Comparison of ENCODE assay signal across 8 cellular contexts in genomic region chr16:30761427-30761927, GRCh38. TPM values are rescaled to one million over a fixed set of nuclear protein-coding genes. Genes with fewer than 3 reads are reported as not detected.
DNase-seq lines count a peak whose midpoint lies in the region; ATAC-seq and TF ChIP-seq lines count a peak whose summit lies in the region.

No MANE protein-coding gene starts in this region.

- H3K79me2 ChIP-seq in DND-41 (ENCODE audit: insufficient read depth, low read length) (peaks cover 34% of the 10 kb centered on the region), Karpas-422 (ENCODE audit: low read length) (peaks cover 24% of the 10 kb centered on the region)

- H3K9me2 ChIP-seq in Karpas-422 (replicated peaks; ENCODE audit: insufficient read depth, low read length), result no peaks in the 10 kb centered on the region

- H3K9ac ChIP-seq in DND-41 (ENCODE audit: low read depth, low read length) (peak overlapping the region; percentile 63), Karpas-422 (ENCODE audit: low read length) (peak overlapping the region; percentile 84)

- ATAC-seq in DND-41 (ENCODE audit: insufficient read depth, low read depth) (peak; percentile 51), GM21576 (IDR thresholded peaks at IDR 0.05; ENCODE audit: unreplicated experiment) (peak; percentile 13), left lung (peak; percentile 47)

- H3K27me3 ChIP-seq in DND-41 (ENCODE audit: insufficient read depth, low read length, poor library complexity), result no peaks in the 10 kb centered on the region
- no peaks in the 10 kb centered on the region for H3K27me3 ChIP-seq in Karpas-422 (ENCODE audit: low read length)
- no peaks in the 10 kb centered on the region for H3K27me3 ChIP-seq in left lung

- no peak for TF ChIP-seq CTCF in DND-41 (IDR thresholded peaks at IDR 0.05; ENCODE audit: borderline replicate concordance, extremely low read depth, low read length, poor library complexity, severe bottlenecking)
- TF ChIP-seq CTCF in cardiac fibroblast (IDR thresholded peaks at IDR 0.05; ENCODE audit: low read depth, low read length), result no peak
- TF ChIP-seq CTCF in left lung (IDR thresholded peaks at IDR 0.05), result no peak

- intact Hi-C loops in left lung (cut with DNase I), result no loop called here

- peak; percentile 65 for DNase-seq in DND-41
- DNase-seq in Karpas-422, result peak; percentile 87
- DNase-seq in T-helper 9 cell, result peak; percentile 17
- DNase-seq in cardiac fibroblast (ENCODE audit: low read depth in 2 of 2), result peak; percentile 24 to 32
- DNase-seq in left lung, result peak in 1 of 2 donors; percentile 84
- DNase-seq in stimulated activated naive CD4-positive, alpha-beta T cell treated with Interleukin-2 at 50 U/mL for 16 hours (lab: John Stamatoyannopoulos, UW), result peak; percentile 24
- no peak for DNase-seq in HuH-7.5 (ENCODE audit: low spot score)

- H3K27ac ChIP-seq in DND-41 (ENCODE audit: low read length), result peak overlapping the region; percentile 51; the same call in 1 of the 2 replicates
- H3K27ac ChIP-seq in Karpas-422 (ENCODE audit: low read length), result peak overlapping the region; percentile 59; the same call in 1 of the 2 replicates
- H3K27ac ChIP-seq in left lung, result peak overlapping the region in 1 of 2 donors; percentile 91

- H3K4me3 ChIP-seq in DND-41 (ENCODE audit: low read depth in 1 of 2, low read length in 2 of 2) (peak overlapping the region; percentile 35 to 91), Karpas-422 (ENCODE audit: low read length) (peak overlapping the region; percentile 93), cardiac fibroblast (replicated peaks in 1 of 2; ENCODE audit: low read depth in 2 of 2, low read length in 2 of 2) (peak overlapping the region; percentile 93 to 97), left lung (peak overlapping the region; percentile 91 to 96)

- peaks cover 39% of the 10 kb centered on the region for H3K4me1 ChIP-seq in DND-41 (ENCODE audit: insufficient read depth, low read length)
- peaks cover 34% of the 10 kb centered on the region for H3K4me1 ChIP-seq in Karpas-422 (ENCODE audit: low read length)
- peaks cover 21 to 53% of the 10 kb centered on the region in 2 donors for H3K4me1 ChIP-seq in left lung

- peak overlapping the region; percentile 96 for H3K4me2 ChIP-seq in DND-41 (ENCODE audit: insufficient read depth, low read length)
- peak overlapping the region; percentile 89 for H3K4me2 ChIP-seq in Karpas-422 (ENCODE audit: low read depth, low read length, poor library complexity, severe bottlenecking)

- H2AFZ ChIP-seq in DND-41 (ENCODE audit: low read depth, low read length), result peak overlapping the region; percentile 94
- H2AFZ ChIP-seq in Karpas-422 (ENCODE audit: low read length), result peak overlapping the region; percentile 93; the same call in 1 of the 2 replicates

- H3K9me3 ChIP-seq in DND-41 (ENCODE audit: insufficient read depth, low read length, severe bottlenecking) (no peaks in the 10 kb centered on the region), Karpas-422 (ENCODE audit: low read length) (no peaks in the 10 kb centered on the region), left lung (no peaks in the 10 kb centered on the region)

- peaks cover 16% of the 10 kb centered on the region; the same call in 1 of the 2 replicates for H4K20me1 ChIP-seq in DND-41 (ENCODE audit: insufficient read depth, low read length)
- H4K20me1 ChIP-seq in Karpas-422 (ENCODE audit: insufficient read depth, low read depth, low read length), result no peaks in the 10 kb centered on the region

- H3K36me3 ChIP-seq in DND-41 (ENCODE audit: insufficient read depth, low read length) (peaks cover 59% of the 10 kb centered on the region), Karpas-422 (ENCODE audit: insufficient read depth, low read length) (peaks cover 17% of the 10 kb centered on the region; the same call in 1 of the 2 replicates), left lung (peaks cover 0 to 65% of the 10 kb centered on the region in 2 donors)

RNA-seq across cellular contexts. Expression of gene CFAP119, which starts 0.4 kb away (rescaled TPM):
- total RNA-seq in Karpas-422 (2014; rRNA removed; shearing (Covaris generic); ENCODE audit: low replicate concordance), result 8.9 and 15.0 TPM in 2 replicates
- 10 to 100 TPM in 1 of 2 donors, 1 to 10 TPM in 1; 6.6 to 10.9 TPM for total RNA-seq in left lung

RNA-seq across cellular contexts. Expression of gene RNF40, which starts 0.6 kb away (rescaled TPM):
- total RNA-seq in Karpas-422 (2014; rRNA removed; shearing (Covaris generic); ENCODE audit: low replicate concordance), result 57.9 and 66.4 TPM in 2 replicates
- 10 to 100 TPM; 93.4 to 98.7 TPM for total RNA-seq in left lung

RNA-seq across cellular contexts. Expression of gene PHKG2, which starts 13.3 kb away (rescaled TPM):
- 32.3 and 35.5 TPM in 2 replicates for total RNA-seq in Karpas-422 (2014; rRNA removed; shearing (Covaris generic); ENCODE audit: low replicate concordance)
- total RNA-seq in left lung, result 10 to 100 TPM; 28.8 to 31.2 TPM

RNA-seq across cellular contexts. Expression of gene ZNF629, which starts 25.5 kb away (rescaled TPM):
- 4.8 and 6.3 TPM in 2 replicates for total RNA-seq in Karpas-422 (2014; rRNA removed; shearing (Covaris generic); ENCODE audit: low replicate concordance)
- total RNA-seq in left lung, result 10 to 100 TPM; 12.3 to 13.1 TPM
